12 cellular contexts compared by ENCODE assay signal in genomic region chr7:18978108-18978495, GRCh38.
DNase-seq lines count a peak whose midpoint lies in the region; ATAC-seq, FAIRE-seq and TF ChIP-seq lines count a peak whose summit lies in the region.
"Had no signal": no experiment of that assay in that cellular context is flagged by ENCODE, and none has a peak within 500 bp of the region (broad histone marks: within the 10 kb centered on the region; RNA-seq: fewer than 3 reads in every experiment).

No MANE protein-coding gene starts in this region.

- FAIRE-seq in endothelial cell of umbilical vein (lab: Jason Lieb, UNC) = peak; percentile 81
- FAIRE-seq: K562 had no signal

- intact Hi-C loops in endothelial cell of umbilical vein (cut with micrococcal nuclease) = no loop called here
- intact Hi-C loops in mucosa of descending colon (cut with DNase I, micrococcal nuclease) = loop anchor here in 1 of 2 donors (10.0 kb wide), 1 partner anchor 83 kb away; no protein-coding TSS in a partner anchor

- H3K4me3 ChIP-seq in endothelial cell of umbilical vein (replicated peaks in 1 of 3; ENCODE audit: insufficient read depth in 1 of 3, low read depth in 1 of 3, low read length in 3 of 3) = no peak overlapping the region
- no peak overlapping the region for H3K4me3 ChIP-seq in mucosa of descending colon
- H3K4me3 ChIP-seq in WERI-Rb-1 (ENCODE audit: low read depth, low read length) = no peak overlapping the region
- H3K4me3 ChIP-seq: K562 had no signal

- no peaks in the 10 kb centered on the region for H3K79me2 ChIP-seq in endothelial cell of umbilical vein (ENCODE audit: control insufficient read depth, insufficient read depth, low read length)

- no peak overlapping the region for H2AFZ ChIP-seq in endothelial cell of umbilical vein (ENCODE audit: low read depth, low read length)

- H3K36me3 ChIP-seq in endothelial cell of umbilical vein (ENCODE audit: control insufficient read depth in 2 of 2, extremely low read depth in 1 of 2, insufficient read depth in 2 of 2, low read length in 2 of 2) (no peaks in the 10 kb centered on the region), mucosa of descending colon (ENCODE audit: low read depth) (no peaks in the 10 kb centered on the region), WERI-Rb-1 (no peaks in the 10 kb centered on the region)

- H3K27me3 ChIP-seq in endothelial cell of umbilical vein (ENCODE audit: control insufficient read depth in 2 of 2, insufficient read depth in 2 of 2, low read length in 2 of 2) (no peaks in the 10 kb centered on the region), WERI-Rb-1 (ENCODE audit: insufficient read depth, low read depth, severe bottlenecking) (no peaks in the 10 kb centered on the region)

- no peaks in the 10 kb centered on the region for H4K20me1 ChIP-seq in endothelial cell of umbilical vein (replicated peaks; ENCODE audit: control insufficient read depth, extremely low read depth, insufficient read depth, low read length)

- no TSS peak for BruUV-seq in endothelial cell of umbilical vein (replicated peaks; lab: Mats Ljungman, UMichigan)

- peak; percentile 9 for ATAC-seq in mucosa of descending colon
- ATAC-seq in HG03095 (IDR thresholded peaks at IDR 0.05; ENCODE audit: unreplicated experiment) = no peak
- ATAC-seq: K562 had no signal

- DNase-seq in AG09319 (ENCODE audit: extremely low read depth, low read depth) (peak; percentile 60), NCI-H69 (lab: John Stamatoyannopoulos, UW) (peak; percentile 31), endothelial cell of umbilical vein (ENCODE audit: low read depth, low spot score) (peak; percentile 80), mucosa of descending colon (no peak), WERI-Rb-1 (no peak), SIG-M5 (lab: John Stamatoyannopoulos, UW) (no peak), GF-D8 (lab: John Stamatoyannopoulos, UW) (no peak)
- DNase-seq: activated gamma-delta T cell, NCI-H524, occipital lobe had no signal

- dilution Hi-C loops in endothelial cell of umbilical vein (cut with MboI; ENCODE audit: extremely low pct_ligation_motif_present, low sequenced_read_pairs) = no loop called here

- H3K9me3 ChIP-seq in endothelial cell of umbilical vein (replicated peaks; ENCODE audit: control insufficient read depth, insufficient read depth, low read length) (no peaks in the 10 kb centered on the region), mucosa of descending colon (peaks cover 6% of the 10 kb centered on the region), WERI-Rb-1 (ENCODE audit: severe bottlenecking) (no peaks in the 10 kb centered on the region)

- H3K9ac ChIP-seq in endothelial cell of umbilical vein (replicated peaks; ENCODE audit: extremely low read depth, insufficient read depth, low read length) = no peak overlapping the region

- peaks cover 17% of the 10 kb centered on the region for H3K4me1 ChIP-seq in endothelial cell of umbilical vein (ENCODE audit: control insufficient read depth, extremely low read depth, insufficient read depth, low read length)
- H3K4me1 ChIP-seq in mucosa of descending colon (ENCODE audit: low read depth) = no peaks in the 10 kb centered on the region

- H3K4me2 ChIP-seq in endothelial cell of umbilical vein (ENCODE audit: insufficient read depth, low read length) = peak overlapping the region; percentile 81

- no peak for TF ChIP-seq CTCF in AG09319 (IDR thresholded peaks at IDR 0.05; ENCODE audit: low read depth, low read length)
- TF ChIP-seq CTCF in endothelial cell of umbilical vein (IDR thresholded peaks at IDR 0.05; ENCODE audit: extremely low read depth in 1 of 2, insufficient read depth in 1 of 2, low read depth in 1 of 2, low read length in 2 of 2) = no peak
- no peak for TF ChIP-seq CTCF in mucosa of descending colon (IDR thresholded peaks at IDR 0.05)
- TF ChIP-seq CTCF in WERI-Rb-1 (IDR thresholded peaks at IDR 0.05; ENCODE audit: low read depth, low read length) = no peak

- TF ChIP-seq POLR2A in endothelial cell of umbilical vein (IDR thresholded peaks at IDR 0.05; ENCODE audit: low read depth, low read length) = no peak

- CTCF ChIA-PET in endothelial cell of umbilical vein (lab: Charles Lee) = interaction anchor here (1.0 to 1.3 kb wide), 4 partner anchors 8 to 312 kb away, joined by 3 read pairs; no protein-coding TSS in a partner anchor

- H3K9me1 ChIP-seq in endothelial cell of umbilical vein (replicated peaks; ENCODE audit: control insufficient read depth, extremely low read depth, insufficient read depth, low read length) = no peaks in the 10 kb centered on the region

- POLR2A ChIA-PET in endothelial cell of umbilical vein (lab: Charles Lee) = no interaction called here

- H3K27ac ChIP-seq in endothelial cell of umbilical vein (ENCODE audit: insufficient read depth, low read depth, low read length) (peak overlapping the region; percentile 15), WERI-Rb-1 (no peak overlapping the region)

TF ChIP-seq in endothelial cell of umbilical vein, 7 proteins besides CTCF, POLR2A, EP300 and RAD21:
- TF ChIP-seq FOS (IDR thresholded peaks at IDR 0.05; ENCODE audit: borderline replicate concordance, insufficient read depth, low read length) (peak; percentile 98), GATA2 (IDR thresholded peaks at IDR 0.05; ENCODE audit: insufficient read depth, insufficient read length, low read depth, low read length) (no peak), POLR2AphosphoS5 (IDR thresholded peaks at IDR 0.05; ENCODE audit: insufficient read depth, low read depth, low read length) (no peak), EZH2 (IDR thresholded peaks at IDR 0.05; ENCODE audit: borderline replicate concordance, low read depth, low read length, severe bottlenecking) (no peak), JUN (IDR thresholded peaks at IDR 0.05; ENCODE audit: borderline replicate concordance, insufficient read depth, insufficient read length, low read depth) (peak; percentile 89), MAX (IDR thresholded peaks at IDR 0.05; ENCODE audit: insufficient read depth, insufficient read length) (no peak), MYC (IDR thresholded peaks at IDR 0.05; ENCODE audit: low read depth, low read length) (no peak)

Comparison
In these comparisons a context has a peak if more than half of its experiments do, and no peak if none do; other contexts are left out.
1. DNase-seq: peak in AG09319 (single experiment), NCI-H69 (single experiment) and endothelial cell of umbilical vein (single experiment); none in mucosa of descending colon (0 of 3), WERI-Rb-1 (single experiment), SIG-M5 (single experiment) and GF-D8 (single experiment).